In genomic region chr3:10697918-10698317, GRCh38 we compare ENCODE assay signal across 20 cellular contexts.
DNase-seq lines count a peak whose midpoint lies in the region; ATAC-seq and TF ChIP-seq lines count a peak whose summit lies in the region.
"Had no signal": no experiment of that assay in that cellular context is flagged by ENCODE, and none has a peak within 500 bp of the region (broad histone marks: within the 10 kb centered on the region; RNA-seq: fewer than 3 reads in every experiment).

No MANE protein-coding gene starts in this region.

- H3K27me3 Mint-ChIP-seq in stimulated activated naive CD8-positive, alpha-beta T cell treated with anti-CD3 and anti-CD28 coated beads, Interleukin-15, amount 100 ng/mL, for 72 hours: peaks cover 30% of the 10 kb centered on the region
- H3K27me3 Mint-ChIP-seq in stimulated activated memory B cell treated with anti-CD40 and anti-IgM and Interleukin-4, amounts not matched to agents 10 μg/mL and 1 μg/mL and 100 μg/mL, for 72 hours: peaks cover 45% of the 10 kb centered on the region

- H3K4me3 Mint-ChIP-seq in stimulated activated naive CD8-positive, alpha-beta T cell treated with anti-CD3 and anti-CD28 coated beads, Interleukin-15, amount 100 ng/mL, for 72 hours: no peak overlapping the region
- H3K4me3 Mint-ChIP-seq in stimulated activated memory B cell treated with anti-CD40 and anti-IgM and Interleukin-4, amounts not matched to agents 10 μg/mL and 1 μg/mL and 100 μg/mL, for 72 hours: no peak overlapping the region
- H3K4me3 Mint-ChIP-seq: activated CD8-positive, alpha-beta T cell treated with anti-CD3 and anti-CD28 coated beads, Interleukin-2, amount 10 ng/mL, durations not matched to agents 7 days and 5 days; activated naive CD4-positive, alpha-beta T cell treated with anti-CD3 and anti-CD28 coated beads, Interleukin-2, amount 50 U/mL, for 24 hours; CD8-positive, alpha-beta T cell; stimulated activated naive B cell treated with anti-CD40 and anti-IgM and Interleukin-4, amounts not matched to agents 10 μg/mL and 1 μg/mL and 100 μg/mL, for 72 hours; T-helper 1 cell treated with Interleukin-12 subunit alpha and Interleukin-12 subunit beta and Interleukin-4 antibody, amounts not matched to agents 30 μg/mL and 1 μg/mL, for 36 hours had no signal

- POLR2A ChIA-PET in HEK293T (lab: Yijun Ruan, JAX): no interaction called here

- CTCF ChIA-PET in HEK293T (lab: Yijun Ruan, JAX): no interaction called here

- in situ Hi-C loops in ACHN (cut with HindIII; ENCODE audit: low pct_ligation_motif_present, low pct_unique_long_range_greater_than_20kb, low sequenced_read_pairs): no loop called here

- no peaks in the 10 kb centered on the region for H3K36me3 Mint-ChIP-seq in stimulated activated memory B cell treated with anti-CD40 and anti-IgM and Interleukin-4, amounts not matched to agents 10 μg/mL and 1 μg/mL and 100 μg/mL, for 72 hours
- H3K36me3 Mint-ChIP-seq: activated naive CD4-positive, alpha-beta T cell treated with anti-CD3 and anti-CD28 coated beads, Interleukin-2, amount 50 U/mL, for 24 hours; CD8-positive, alpha-beta T cell; stimulated activated naive B cell treated with anti-CD40 and anti-IgM and Interleukin-4, amounts not matched to agents 10 μg/mL and 1 μg/mL and 100 μg/mL, for 72 hours had no signal

- ATAC-seq in GM18873 (IDR thresholded peaks at IDR 0.05; ENCODE audit: low FRiP score, unreplicated experiment): no peak
- ATAC-seq in stimulated activated naive CD8-positive, alpha-beta T cell treated with anti-CD3 and anti-CD28 coated beads, Interleukin-15, amount 100 ng/mL, for 72 hours: no peak
- ATAC-seq in stimulated activated memory B cell treated with anti-CD40 and anti-IgM and Interleukin-4, amounts not matched to agents 10 μg/mL and 1 μg/mL and 100 μg/mL, for 72 hours: no peak
- ATAC-seq: activated CD8-positive, alpha-beta T cell treated with anti-CD3 and anti-CD28 coated beads, Interleukin-2, amount 10 ng/mL, durations not matched to agents 7 days and 5 days; CD8-positive, alpha-beta T cell; left colon; stimulated activated naive B cell treated with anti-CD40 and anti-IgM and Interleukin-4, amounts not matched to agents 10 μg/mL and 1 μg/mL and 100 μg/mL, for 72 hours had no signal

- H3K27ac Mint-ChIP-seq in stimulated activated naive CD8-positive, alpha-beta T cell treated with anti-CD3 and anti-CD28 coated beads, Interleukin-15, amount 100 ng/mL, for 72 hours: no peak overlapping the region
- H3K27ac Mint-ChIP-seq in stimulated activated memory B cell treated with anti-CD40 and anti-IgM and Interleukin-4, amounts not matched to agents 10 μg/mL and 1 μg/mL and 100 μg/mL, for 72 hours: no peak overlapping the region
- H3K27ac Mint-ChIP-seq: activated CD8-positive, alpha-beta T cell treated with anti-CD3 and anti-CD28 coated beads, Interleukin-2, amount 10 ng/mL, durations not matched to agents 7 days and 5 days; activated naive CD4-positive, alpha-beta T cell treated with anti-CD3 and anti-CD28 coated beads, Interleukin-2, amount 50 U/mL, for 24 hours; CD8-positive, alpha-beta T cell; stimulated activated naive B cell treated with anti-CD40 and anti-IgM and Interleukin-4, amounts not matched to agents 10 μg/mL and 1 μg/mL and 100 μg/mL, for 72 hours; T-helper 1 cell treated with Interleukin-12 subunit alpha and Interleukin-12 subunit beta and Interleukin-4 antibody, amounts not matched to agents 30 μg/mL and 1 μg/mL, for 36 hours had no signal

- peaks cover 1% of the 10 kb centered on the region for H3K4me1 Mint-ChIP-seq in stimulated activated naive CD8-positive, alpha-beta T cell treated with anti-CD3 and anti-CD28 coated beads, Interleukin-15, amount 100 ng/mL, for 72 hours
- H3K4me1 Mint-ChIP-seq in stimulated activated memory B cell treated with anti-CD40 and anti-IgM and Interleukin-4, amounts not matched to agents 10 μg/mL and 1 μg/mL and 100 μg/mL, for 72 hours: no peaks in the 10 kb centered on the region
- H3K4me1 Mint-ChIP-seq: activated naive CD4-positive, alpha-beta T cell treated with anti-CD3 and anti-CD28 coated beads, Interleukin-2, amount 50 U/mL, for 24 hours had no signal

- peak; percentile 13 for DNase-seq in ACHN
- DNase-seq in HEK293T (ENCODE audit: extremely low spot score): peak; percentile 34
- DNase-seq in RPMI7951 (ENCODE audit: low read depth): peak; percentile 34
- DNase-seq in iPS-NIHi11 (ENCODE audit: low spot score): peak; percentile 37
- DNase-seq in stimulated activated naive CD8-positive, alpha-beta T cell treated with anti-CD3 and anti-CD28 coated beads, Interleukin-15, amount 100 ng/mL, for 72 hours: no peak
- no peak for DNase-seq in ecto neural progenitor cell (ENCODE audit: low spot score)
- DNase-seq: activated CD8-positive, alpha-beta T cell treated with anti-CD3 and anti-CD28 coated beads, Interleukin-2, amount 10 ng/mL, durations not matched to agents 7 days and 5 days; activated T-cell treated with anti-CD3 and anti-CD28 coated beads, Interleukin-2, amount 50 U/mL, for 48 hours; CD8-positive, alpha-beta T cell; colonic mucosa; left colon; NCI-H2029; NCI-H446 treated with DMSO at 0.1 percent for 48 hours; SHP77; stimulated activated naive B cell treated with anti-CD40 and anti-IgM and Interleukin-4, amounts not matched to agents 10 μg/mL and 1 μg/mL and 100 μg/mL, for 72 hours; transverse colon had no signal

- H3K9me3 Mint-ChIP-seq in stimulated activated naive CD8-positive, alpha-beta T cell treated with anti-CD3 and anti-CD28 coated beads, Interleukin-15, amount 100 ng/mL, for 72 hours: no peaks in the 10 kb centered on the region
- H3K9me3 Mint-ChIP-seq in stimulated activated memory B cell treated with anti-CD40 and anti-IgM and Interleukin-4, amounts not matched to agents 10 μg/mL and 1 μg/mL and 100 μg/mL, for 72 hours: no peaks in the 10 kb centered on the region
- H3K9me3 Mint-ChIP-seq: activated naive CD4-positive, alpha-beta T cell treated with anti-CD3 and anti-CD28 coated beads, Interleukin-2, amount 50 U/mL, for 24 hours; CD8-positive, alpha-beta T cell; T-helper 1 cell treated with Interleukin-12 subunit alpha and Interleukin-12 subunit beta and Interleukin-4 antibody, amounts not matched to agents 30 μg/mL and 1 μg/mL, for 36 hours had no signal

TF ChIP-seq in HEK293T, 16 proteins besides CTCF, POLR2A, EP300 and RAD21:
- no peak for TF ChIP-seq FOXM1 (IDR thresholded peaks at IDR 0.05; ENCODE audit: borderline replicate concordance)
- no peak for TF ChIP-seq FOXA1 (IDR thresholded peaks at IDR 0.05)
- no peak for TF ChIP-seq BHLHE40 (IDR thresholded peaks at IDR 0.05; ENCODE audit: borderline replicate concordance)
- no peak for TF ChIP-seq SUZ12 (IDR thresholded peaks at IDR 0.05)
- TF ChIP-seq CTBP1 (IDR thresholded peaks at IDR 0.05; ENCODE audit: borderline replicate concordance): no peak
- TF ChIP-seq NFRKB (IDR thresholded peaks at IDR 0.05): no peak
- TF ChIP-seq ZNF384 (IDR thresholded peaks at IDR 0.05): no peak
- TF ChIP-seq PKNOX1 (IDR thresholded peaks at IDR 0.05): no peak
- no peak for TF ChIP-seq TARDBP (IDR thresholded peaks at IDR 0.05)
- no peak for TF ChIP-seq HDGF (IDR thresholded peaks at IDR 0.05; ENCODE audit: borderline replicate concordance)
- TF ChIP-seq SP1 (IDR thresholded peaks at IDR 0.05): no peak
- no peak for TF ChIP-seq L3MBTL2 (conservative IDR thresholded peaks at IDR 0.05)
- no peak for TF ChIP-seq ARNT (IDR thresholded peaks at IDR 0.05)

Comparison
In these comparisons a context has a peak if more than half of its experiments do, and no peak if none do; other contexts are left out.
1. DNase-seq: peak in ACHN (single experiment), HEK293T (single experiment), RPMI7951 (single experiment) and iPS-NIHi11 (single experiment); none in stimulated activated naive CD8-positive, alpha-beta T cell treated with anti-CD3 and anti-CD28 coated beads, Interleukin-15, amount 100 ng/mL, for 72 hours (0 of 2) and ecto neural progenitor cell (single experiment).